18 cellular contexts compared by ENCODE assay signal in the genomic region with DNA sequence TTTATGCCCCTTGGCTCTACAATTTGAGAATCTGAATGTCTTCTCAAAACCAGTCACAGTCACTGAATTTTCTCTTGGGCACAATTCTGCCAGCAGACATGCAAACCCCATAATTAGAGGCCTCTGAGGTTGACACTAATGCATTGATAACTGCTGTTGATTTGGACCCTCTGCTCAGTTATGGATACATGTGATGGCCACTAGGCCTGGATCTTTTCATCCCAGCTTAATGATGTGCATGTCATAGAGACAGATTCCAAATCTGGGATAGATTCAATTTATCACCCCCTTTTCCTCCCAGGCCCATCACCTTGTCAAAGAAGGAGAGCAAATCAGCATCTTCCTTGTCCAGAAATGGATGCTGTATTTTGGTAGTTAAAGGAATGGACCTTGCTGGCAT.
DNase-seq lines count a peak whose midpoint lies in the region; ATAC-seq and TF ChIP-seq lines count a peak whose summit lies in the region.
"Had no signal": no experiment of that assay in that cellular context is flagged by ENCODE, and none has a peak within 500 bp of the region (broad histone marks: within the 10 kb centered on the region; RNA-seq: fewer than 3 reads in every experiment).

No MANE protein-coding gene starts in this region.

- H3K27ac Mint-ChIP-seq in activated T-helper 2 cell treated with anti-CD3 and anti-CD28 coated beads, Interferon-gamma antibody, Interleukin-2, Interleukin-4, amounts not matched to agents 10 μg/mL and 5 μg/mL and 100 μg/mL, durations not matched to agents 14 hours and 24 hours and 36 hours: no peak overlapping the region
- H3K27ac Mint-ChIP-seq: CD14-positive monocyte; CD4-positive, alpha-beta memory T cell; HFFc6 had no signal

- peak; percentile 47 for DNase-seq in NCI-H748 (lab: John Stamatoyannopoulos, UW; ENCODE audit: unreplicated experiment)
- DNase-seq in NCI-H748 treated with DMSO at 0.1 percent for 48 hours (lab: John Stamatoyannopoulos, UW): no peak
- DNase-seq in NCI-H2227 treated with DMSO at 0.1 percent for 48 hours (lab: John Stamatoyannopoulos, UW): peak; percentile 81
- DNase-seq in caudate nucleus (lab: John Stamatoyannopoulos, UW): no peak
- no peak for DNase-seq in activated T-helper 2 cell treated with anti-CD3 and anti-CD28 coated beads, Interferon-gamma antibody, Interleukin-2, Interleukin-4, amounts not matched to agents 10 μg/mL and 5 μg/mL and 100 μg/mL, durations not matched to agents 14 hours and 24 hours and 36 hours (ENCODE audit: low spot score)
- DNase-seq in GM13976 (ENCODE audit: low spot score): no peak
- DNase-seq: 8988T; CD4-positive, alpha-beta memory T cell; DMS79 treated with DMSO at 0.1 percent for 48 hours; GF-D8; GOT3; H7; HFFc6; IMR-90 had no signal

- no peak for ATAC-seq in GM21723 (IDR thresholded peaks at IDR 0.05; ENCODE audit: unreplicated experiment)
- ATAC-seq: HCT116 had no signal

- no peaks in the 10 kb centered on the region for H3K36me3 Mint-ChIP-seq in activated T-helper 2 cell treated with anti-CD3 and anti-CD28 coated beads, Interferon-gamma antibody, Interleukin-2, Interleukin-4, amounts not matched to agents 10 μg/mL and 5 μg/mL and 100 μg/mL, durations not matched to agents 14 hours and 24 hours and 36 hours (ENCODE audit: low read depth)
- H3K36me3 Mint-ChIP-seq: CD14-positive monocyte; CD4-positive, alpha-beta memory T cell had no signal

- no peak for TF ChIP-seq CTCF in GM13976 (IDR thresholded peaks at IDR 0.05; ENCODE audit: borderline replicate concordance, control extremely low read depth, extremely low read depth, insufficient read depth, missing control alignments)

- peak overlapping the region; percentile 61 for H3K27ac ChIP-seq in caudate nucleus (ENCODE audit: low read depth, low read length)
- H3K27ac ChIP-seq: BLaER1 had no signal

- no peaks in the 10 kb centered on the region for H3K4me1 Mint-ChIP-seq in activated T-helper 2 cell treated with anti-CD3 and anti-CD28 coated beads, Interferon-gamma antibody, Interleukin-2, Interleukin-4, amounts not matched to agents 10 μg/mL and 5 μg/mL and 100 μg/mL, durations not matched to agents 14 hours and 24 hours and 36 hours (ENCODE audit: low read depth)
- H3K4me1 Mint-ChIP-seq: CD14-positive monocyte; CD4-positive, alpha-beta memory T cell had no signal

- H3K4me3 Mint-ChIP-seq in activated T-helper 2 cell treated with anti-CD3 and anti-CD28 coated beads, Interferon-gamma antibody, Interleukin-2, Interleukin-4, amounts not matched to agents 10 μg/mL and 5 μg/mL and 100 μg/mL, durations not matched to agents 14 hours and 24 hours and 36 hours (ENCODE audit: low read depth): no peak overlapping the region
- H3K4me3 Mint-ChIP-seq: CD14-positive monocyte; CD4-positive, alpha-beta memory T cell; HFFc6 had no signal

- no peaks in the 10 kb centered on the region for H3K9me3 Mint-ChIP-seq in activated T-helper 2 cell treated with anti-CD3 and anti-CD28 coated beads, Interferon-gamma antibody, Interleukin-2, Interleukin-4, amounts not matched to agents 10 μg/mL and 5 μg/mL and 100 μg/mL, durations not matched to agents 14 hours and 24 hours and 36 hours
- H3K9me3 Mint-ChIP-seq: CD4-positive, alpha-beta memory T cell; HFFc6 had no signal

- in situ Hi-C loops in GM13976 (cut with MboI; ENCODE audit: low sequenced_read_pairs, unreplicated experiment): no loop called here

- intact Hi-C loops in activated T-helper 2 cell treated with anti-CD3 and anti-CD28 coated beads, Interferon-gamma antibody, Interleukin-2, Interleukin-4, amounts not matched to agents 10 μg/mL and 5 μg/mL and 100 μg/mL, durations not matched to agents 14 hours and 24 hours and 36 hours (cut with micrococcal nuclease): no loop called here

- H3K27me3 Mint-ChIP-seq in activated T-helper 2 cell treated with anti-CD3 and anti-CD28 coated beads, Interferon-gamma antibody, Interleukin-2, Interleukin-4, amounts not matched to agents 10 μg/mL and 5 μg/mL and 100 μg/mL, durations not matched to agents 14 hours and 24 hours and 36 hours (ENCODE audit: low read depth): peaks cover 11% of the 10 kb centered on the region

Comparison
In these comparisons a context has a peak if more than half of its experiments do, and no peak if none do; other contexts are left out.
1. DNase-seq: peak in NCI-H748 (single experiment) and NCI-H2227 treated with DMSO at 0.1 percent for 48 hours (single experiment); none in NCI-H748 treated with DMSO at 0.1 percent for 48 hours (single experiment), caudate nucleus (0 of 61), activated T-helper 2 cell treated with anti-CD3 and anti-CD28 coated beads, Interferon-gamma antibody, Interleukin-2, Interleukin-4, amounts not matched to agents 10 μg/mL and 5 μg/mL and 100 μg/mL, durations not matched to agents 14 hours and 24 hours and 36 hours (single experiment) and GM13976 (single experiment).